28 cellular contexts compared by ENCODE assay signal in genomic region chr6:19070520-19070919, GRCh38.
"Had no signal": no experiment of that assay in that cellular context is flagged by ENCODE, and none has a peak within 500 bp of the region (broad histone marks: within the 10 kb centered on the region; RNA-seq: fewer than 3 reads in every experiment).

No MANE protein-coding gene starts in this region.

- H3K36me3 Mint-ChIP-seq: activated naive CD8-positive, alpha-beta T cell; T-cell had no signal

- H3K27me3 Mint-ChIP-seq: activated CD4-positive, alpha-beta memory T cell treated with anti-CD3 and anti-CD28 coated beads, Interleukin-2, amount 10 ng/mL, durations not matched to agents 7 days and 5 days; activated naive CD8-positive, alpha-beta T cell; activated T-helper 17 cell treated with anti-CD3 and anti-CD28 coated beads, Interleukin-2, amount 50 U/mL, for 72 hours; brain; T-cell had no signal

- H3K27ac Mint-ChIP-seq: activated CD4-positive, alpha-beta memory T cell treated with anti-CD3 and anti-CD28 coated beads, Interleukin-2, amount 10 ng/mL, durations not matched to agents 7 days and 5 days; activated naive CD4-positive, alpha-beta T cell treated with anti-CD3 and anti-CD28 coated beads for 36 hours; activated naive CD8-positive, alpha-beta T cell; activated T-helper 17 cell treated with anti-CD3 and anti-CD28 coated beads, Interleukin-2, amount 50 U/mL, for 72 hours; brain; T-cell had no signal

- DNase-seq: activated CD4-positive, alpha-beta memory T cell treated with anti-CD3 and anti-CD28 coated beads, Interleukin-2, amount 10 ng/mL, durations not matched to agents 7 days and 5 days; activated CD4-positive, alpha-beta T cell treated with anti-CD3 and anti-CD28 coated beads, Interleukin-2, amount 50 U/mL, for 1 hour; activated CD4-positive, CD25-positive, alpha-beta regulatory T cell; activated gamma-delta T cell; activated naive CD4-positive, alpha-beta T cell treated with anti-CD3 and anti-CD28 coated beads for 36 hours; activated T-cell treated with anti-CD3 and anti-CD28 coated beads for 4 hours; activated T-cell treated with anti-CD3 and anti-CD28 coated beads, Interleukin-2, amount 50 U/mL, for 48 hours; amygdala; NCI-H1092; NCI-H1417 treated with DMSO at 0.1 percent for 48 hours; NCI-H1694; NCI-H2029; NCI-H2107; NCI-H524 treated with DMSO at 0.1 percent for 48 hours; NCI-H774; NK-92 treated with Interleukin-12 subunit alpha and Interleukin-12 subunit beta, amount 100 ng/mL, for 24 hours; OCI-M1; RPMI8226; T-cell; T-helper 2 cell had no signal

- H3K4me3 Mint-ChIP-seq: activated CD4-positive, alpha-beta memory T cell treated with anti-CD3 and anti-CD28 coated beads, Interleukin-2, amount 10 ng/mL, durations not matched to agents 7 days and 5 days; activated naive CD4-positive, alpha-beta T cell treated with anti-CD3 and anti-CD28 coated beads for 36 hours; activated naive CD8-positive, alpha-beta T cell; activated T-helper 17 cell treated with anti-CD3 and anti-CD28 coated beads, Interleukin-2, amount 50 U/mL, for 72 hours; brain; T-cell had no signal

- ATAC-seq: activated T-helper 17 cell treated with anti-CD3 and anti-CD28 coated beads, Interleukin-2, amount 50 U/mL, for 72 hours; Panc1; Right ventricle myocardium inferior; T-cell had no signal

- H3K27ac ChIP-seq: KMS-11, SK-N-MC, VCaP had no signal

- H3K4me3 ChIP-seq: SK-N-MC had no signal

- H3K4me1 Mint-ChIP-seq: activated CD4-positive, alpha-beta memory T cell treated with anti-CD3 and anti-CD28 coated beads, Interleukin-2, amount 10 ng/mL, durations not matched to agents 7 days and 5 days; activated T-helper 17 cell treated with anti-CD3 and anti-CD28 coated beads, Interleukin-2, amount 50 U/mL, for 72 hours; brain; T-cell had no signal

- H3K4me2 ChIP-seq: KMS-11 had no signal
